ENCODE assay signal across 1 cellular context in genomic region chr3:72462611-72463011, GRCh38.
A peak's percentile ranks its signal among the peaks of the same experiment; 100 is the strongest.
TF ChIP-seq lines count a peak whose summit lies in the region.

No MANE protein-coding gene starts in this region.

TF ChIP-seq in HepG2, 621 proteins besides CTCF, POLR2A, EP300 and RAD21 (continued from another document and continues in another):
- no peak for TF ChIP-seq TRIM22 (IDR thresholded peaks at IDR 0.05)
- TF ChIP-seq SPEN (CRISPR knock-in tag; IDR thresholded peaks at IDR 0.05; ENCODE audit: low read depth): peak; percentile 56; the same call in 1 of the 2 replicates
- no peak for TF ChIP-seq DBP (CRISPR knock-in tag; IDR thresholded peaks at IDR 0.05; ENCODE audit: not compliant biosample characterization)
- TF ChIP-seq ZNF775 (CRISPR knock-in tag; IDR thresholded peaks at IDR 0.05; ENCODE audit: borderline replicate concordance): no peak
- no peak for TF ChIP-seq ZNF230 (CRISPR knock-in tag; IDR thresholded peaks at IDR 0.05)
- TF ChIP-seq NONO (IDR thresholded peaks at IDR 0.05): no peak
- TF ChIP-seq NONO (CRISPR knock-in tag; conservative IDR thresholded peaks at IDR 0.05): peak; percentile 62; the same call in 1 of the 2 replicates
- no peak for TF ChIP-seq CSRNP2 (CRISPR knock-in tag; conservative IDR thresholded peaks at IDR 0.05; ENCODE audit: low read depth)
- TF ChIP-seq SOX5 (CRISPR knock-in tag; IDR thresholded peaks at IDR 0.05; ENCODE audit: borderline replicate concordance): peak; percentile 49; the same call in 1 of the 2 replicates
- no peak for TF ChIP-seq PHB2 (IDR thresholded peaks at IDR 0.05; ENCODE audit: partially characterized antibody)
- no peak for TF ChIP-seq CREB1 (IDR thresholded peaks at IDR 0.05)
- TF ChIP-seq CREB1 (CRISPR knock-in tag; IDR thresholded peaks at IDR 0.05): no peak
- TF ChIP-seq EEA1 (CRISPR knock-in tag; IDR thresholded peaks at IDR 0.05; ENCODE audit: borderline replicate concordance): no peak
- no peak for TF ChIP-seq U2AF1 (optimal IDR thresholded peaks at IDR 0.05; ENCODE audit: low read depth, low read length)
- TF ChIP-seq ZNF468 (CRISPR knock-in tag; IDR thresholded peaks at IDR 0.05): no peak
- TF ChIP-seq YEATS4 (CRISPR knock-in tag; IDR thresholded peaks at IDR 0.05; ENCODE audit: borderline replicate concordance): no peak; the same call in 1 of the 2 replicates
- TF ChIP-seq POGZ (CRISPR knock-in tag; IDR thresholded peaks at IDR 0.05): peak; percentile 88
- TF ChIP-seq TOE1 (CRISPR knock-in tag; IDR thresholded peaks at IDR 0.05): peak; percentile 63; the same call in 1 of the 2 replicates
- 0 out of 2 replicates have a peak, but pooled peaks have one; percentile 23 for TF ChIP-seq ZFP91 (CRISPR knock-in tag; IDR thresholded peaks at IDR 0.05; ENCODE audit: borderline replicate concordance)
- peak; percentile 86 for TF ChIP-seq ERF (CRISPR knock-in tag; IDR thresholded peaks at IDR 0.05)
- no peak for TF ChIP-seq ZNF530 (CRISPR knock-in tag; IDR thresholded peaks at IDR 0.05; ENCODE audit: low read depth)
- TF ChIP-seq ARNT (IDR thresholded peaks at IDR 0.05): no peak
- TF ChIP-seq THAP9 (CRISPR knock-in tag; IDR thresholded peaks at IDR 0.05; ENCODE audit: borderline replicate concordance): no peak
- TF ChIP-seq U2AF2 (IDR thresholded peaks at IDR 0.05; ENCODE audit: low read depth, low read length): no peak
- TF ChIP-seq MXD4 (CRISPR knock-in tag; IDR thresholded peaks at IDR 0.05): 0 out of 2 replicates have a peak, but pooled peaks have one; percentile 24
- TF ChIP-seq ZNF543 (CRISPR knock-in tag; IDR thresholded peaks at IDR 0.05): peak; percentile 62; the same call in 1 of the 2 replicates
- peak; percentile 73; the same call in 1 of the 2 replicates for TF ChIP-seq FOXK1 (CRISPR knock-in tag; IDR thresholded peaks at IDR 0.05; ENCODE audit: borderline replicate concordance, low read depth)
- no peak for TF ChIP-seq ZNF143 (CRISPR knock-in tag; IDR thresholded peaks at IDR 0.05)
- TF ChIP-seq ARID3A (IDR thresholded peaks at IDR 0.05; ENCODE audit: low read depth, low read length): no peak
- 0 out of 2 replicates have a peak, but pooled peaks have one; percentile 36 for TF ChIP-seq ARNTL (CRISPR knock-in tag; IDR thresholded peaks at IDR 0.05)
- TF ChIP-seq FOXP4 (CRISPR knock-in tag; IDR thresholded peaks at IDR 0.05): peak; percentile 68
- TF ChIP-seq HDAC1 (CRISPR knock-in tag; IDR thresholded peaks at IDR 0.05): peak; percentile 86
- TF ChIP-seq RBAK (CRISPR knock-in tag; IDR thresholded peaks at IDR 0.05): no peak
- no peak for TF ChIP-seq NFE2L1 (CRISPR knock-in tag; IDR thresholded peaks at IDR 0.05; ENCODE audit: borderline replicate concordance)
- no peak for TF ChIP-seq ZKSCAN1 (IDR thresholded peaks at IDR 0.05; ENCODE audit: low read length)
- TF ChIP-seq GRHL1 (CRISPR knock-in tag; conservative IDR thresholded peaks at IDR 0.05): no peak
- TF ChIP-seq ZNF30 (CRISPR knock-in tag; IDR thresholded peaks at IDR 0.05): no peak
- TF ChIP-seq GPN1 (CRISPR knock-in tag; IDR thresholded peaks at IDR 0.05; ENCODE audit: borderline replicate concordance): no peak
- peak; percentile 54; the same call in 1 of the 2 replicates for TF ChIP-seq ZBTB25 (CRISPR knock-in tag; IDR thresholded peaks at IDR 0.05)
- peak; percentile 61; the same call in 1 of the 2 replicates for TF ChIP-seq POGK (CRISPR knock-in tag; conservative IDR thresholded peaks at IDR 0.05)
- peak; percentile 65; the same call in 1 of the 2 replicates for TF ChIP-seq IKZF5 (CRISPR knock-in tag; IDR thresholded peaks at IDR 0.05)
- peak; percentile 99 for TF ChIP-seq HNF4A (CRISPR knock-in tag; IDR thresholded peaks at IDR 0.05)
- no peak for TF ChIP-seq ZNF616 (CRISPR knock-in tag; IDR thresholded peaks at IDR 0.05; ENCODE audit: low read depth)
- no peak for TF ChIP-seq DMAP1 (CRISPR knock-in tag; IDR thresholded peaks at IDR 0.05)
- TF ChIP-seq HNF4G (IDR thresholded peaks at IDR 0.05; ENCODE audit: borderline replicate concordance, low read depth, low read length): peak; percentile 97
- TF ChIP-seq HNF4G (CRISPR knock-in tag; IDR thresholded peaks at IDR 0.05; ENCODE audit: borderline replicate concordance, low read depth): peak; percentile 93
- TF ChIP-seq SMAD9 (CRISPR knock-in tag; IDR thresholded peaks at IDR 0.05): no peak
- TF ChIP-seq ZFP62 (CRISPR knock-in tag; IDR thresholded peaks at IDR 0.05): no peak
